Comparison of ENCODE assay signal across 13 cellular contexts in the genomic region with DNA sequence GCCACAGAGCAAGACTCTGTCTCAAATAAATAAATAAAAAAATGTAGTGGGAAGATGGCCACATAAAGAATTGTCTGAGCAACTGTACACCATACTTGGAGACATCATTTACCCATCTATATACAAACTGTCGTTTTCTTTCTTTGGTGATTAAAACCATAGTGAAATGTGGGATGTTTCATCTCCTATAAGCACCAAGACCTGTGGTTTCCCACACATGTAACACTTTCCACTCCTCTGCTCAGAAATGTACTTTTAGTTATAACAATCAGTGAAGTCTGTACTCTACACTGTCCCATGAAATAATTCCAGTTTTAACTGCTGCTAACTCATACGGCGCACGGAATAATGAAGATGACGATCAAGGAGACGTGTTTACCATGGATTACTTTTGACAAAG. TPM values are rescaled to one million over a fixed set of nuclear protein-coding genes. Genes with fewer than 3 reads are reported as not detected.
DNase-seq lines count a peak whose midpoint lies in the region; ATAC-seq and TF ChIP-seq lines count a peak whose summit lies in the region.
"Had no signal": no experiment of that assay in that cellular context is flagged by ENCODE, and none has a peak within 500 bp of the region (broad histone marks: within the 10 kb centered on the region; RNA-seq: fewer than 3 reads in every experiment).

No MANE protein-coding gene starts in this region.

- H3K27ac Mint-ChIP-seq in activated T-helper 2 cell treated with anti-CD3 and anti-CD28 coated beads, Interferon-gamma antibody, Interleukin-2, Interleukin-4, amounts not matched to agents 10 μg/mL and 5 μg/mL and 100 μg/mL, durations not matched to agents 14 hours and 24 hours and 36 hours, result peak overlapping the region; percentile 78
- H3K27ac Mint-ChIP-seq in stimulated activated effector memory CD8-positive, alpha-beta T cell treated with anti-CD3 and anti-CD28 coated beads, Interleukin-12 subunit alpha, Interleukin-12 subunit beta, amount 100 ng/mL, for 72 hours, result peak overlapping the region; percentile 23
- H3K27ac Mint-ChIP-seq: CD4-positive, alpha-beta T cell had no signal

- no peaks in the 10 kb centered on the region for H3K27me3 Mint-ChIP-seq in activated T-cell treated with anti-CD3 and anti-CD28 coated beads, Interleukin-2, amount 50 U/mL, for 4 hours (ENCODE audit: low read depth)
- no peaks in the 10 kb centered on the region for H3K27me3 Mint-ChIP-seq in activated T-helper 2 cell treated with anti-CD3 and anti-CD28 coated beads, Interferon-gamma antibody, Interleukin-2, Interleukin-4, amounts not matched to agents 10 μg/mL and 5 μg/mL and 100 μg/mL, durations not matched to agents 14 hours and 24 hours and 36 hours (ENCODE audit: low read depth)
- H3K27me3 Mint-ChIP-seq: CD4-positive, alpha-beta T cell; IgD-negative memory B cell had no signal

- DNase-seq in activated T-cell treated with anti-CD3 and anti-CD28 coated beads, Interleukin-2, amount 50 U/mL, for 4 hours, result no peak
- no peak for DNase-seq in activated T-cell treated with anti-CD3 and anti-CD28 coated beads, Interleukin-2, amount 50 U/mL, for 48 hours
- DNase-seq in Jurkat, Clone E6-1 (ENCODE audit: low read depth, low spot score), result peak; percentile 60
- no peak for DNase-seq in activated T-helper 2 cell treated with anti-CD3 and anti-CD28 coated beads, Interferon-gamma antibody, Interleukin-2, Interleukin-4, amounts not matched to agents 10 μg/mL and 5 μg/mL and 100 μg/mL, durations not matched to agents 14 hours and 24 hours and 36 hours (ENCODE audit: low spot score)
- DNase-seq in stimulated activated effector memory CD8-positive, alpha-beta T cell treated with anti-CD3 and anti-CD28 coated beads, Interleukin-12 subunit alpha, Interleukin-12 subunit beta, amount 100 ng/mL, for 72 hours (ENCODE audit: low spot score in 2 of 2), result no peak
- DNase-seq in mesenteric fat pad (ENCODE audit: low spot score), result no peak
- DNase-seq in erythroblast (lab: John Stamatoyannopoulos, UW), result no peak
- DNase-seq: DMS79, NCI-H2081 treated with DMSO at 0.1 percent for 48 hours had no signal

- peaks cover 30% of the 10 kb centered on the region for H3K36me3 Mint-ChIP-seq in activated T-cell treated with anti-CD3 and anti-CD28 coated beads, Interleukin-2, amount 50 U/mL, for 4 hours (ENCODE audit: insufficient read depth)
- H3K36me3 Mint-ChIP-seq in activated T-helper 2 cell treated with anti-CD3 and anti-CD28 coated beads, Interferon-gamma antibody, Interleukin-2, Interleukin-4, amounts not matched to agents 10 μg/mL and 5 μg/mL and 100 μg/mL, durations not matched to agents 14 hours and 24 hours and 36 hours (ENCODE audit: low read depth), result peaks cover 50% of the 10 kb centered on the region
- peaks cover 99% of the 10 kb centered on the region for H3K36me3 Mint-ChIP-seq in stimulated activated effector memory CD8-positive, alpha-beta T cell treated with anti-CD3 and anti-CD28 coated beads, Interleukin-12 subunit alpha, Interleukin-12 subunit beta, amount 100 ng/mL, for 72 hours

- H3K4me3 Mint-ChIP-seq in activated T-cell treated with anti-CD3 and anti-CD28 coated beads, Interleukin-2, amount 50 U/mL, for 4 hours, result no peak overlapping the region
- H3K4me3 Mint-ChIP-seq in activated T-helper 2 cell treated with anti-CD3 and anti-CD28 coated beads, Interferon-gamma antibody, Interleukin-2, Interleukin-4, amounts not matched to agents 10 μg/mL and 5 μg/mL and 100 μg/mL, durations not matched to agents 14 hours and 24 hours and 36 hours (ENCODE audit: low read depth), result no peak overlapping the region
- H3K4me3 Mint-ChIP-seq in stimulated activated effector memory CD8-positive, alpha-beta T cell treated with anti-CD3 and anti-CD28 coated beads, Interleukin-12 subunit alpha, Interleukin-12 subunit beta, amount 100 ng/mL, for 72 hours, result no peak overlapping the region
- H3K4me3 Mint-ChIP-seq: CD4-positive, alpha-beta T cell; IgD-negative memory B cell had no signal

- peaks cover 7% of the 10 kb centered on the region for H3K4me1 Mint-ChIP-seq in activated T-cell treated with anti-CD3 and anti-CD28 coated beads, Interleukin-2, amount 50 U/mL, for 4 hours (ENCODE audit: low read depth)
- H3K4me1 Mint-ChIP-seq in activated T-helper 2 cell treated with anti-CD3 and anti-CD28 coated beads, Interferon-gamma antibody, Interleukin-2, Interleukin-4, amounts not matched to agents 10 μg/mL and 5 μg/mL and 100 μg/mL, durations not matched to agents 14 hours and 24 hours and 36 hours (ENCODE audit: low read depth), result peaks cover 9% of the 10 kb centered on the region
- peaks cover 7% of the 10 kb centered on the region for H3K4me1 Mint-ChIP-seq in stimulated activated effector memory CD8-positive, alpha-beta T cell treated with anti-CD3 and anti-CD28 coated beads, Interleukin-12 subunit alpha, Interleukin-12 subunit beta, amount 100 ng/mL, for 72 hours

- peak; percentile 51 to 63 for ATAC-seq in activated T-cell treated with anti-CD3 and anti-CD28 coated beads, Interleukin-2, amount 50 U/mL, for 4 hours
- ATAC-seq in stimulated activated effector memory CD8-positive, alpha-beta T cell treated with anti-CD3 and anti-CD28 coated beads, Interleukin-12 subunit alpha, Interleukin-12 subunit beta, amount 100 ng/mL, for 72 hours, result peak; percentile 71

- TF ChIP-seq POLR2A in erythroblast (IDR thresholded peaks at IDR 0.05; ENCODE audit: low read length), result no peak

- no peaks in the 10 kb centered on the region for H3K9me3 Mint-ChIP-seq in activated T-cell treated with anti-CD3 and anti-CD28 coated beads, Interleukin-2, amount 50 U/mL, for 4 hours
- no peaks in the 10 kb centered on the region for H3K9me3 Mint-ChIP-seq in activated T-helper 2 cell treated with anti-CD3 and anti-CD28 coated beads, Interferon-gamma antibody, Interleukin-2, Interleukin-4, amounts not matched to agents 10 μg/mL and 5 μg/mL and 100 μg/mL, durations not matched to agents 14 hours and 24 hours and 36 hours
- H3K9me3 Mint-ChIP-seq in stimulated activated effector memory CD8-positive, alpha-beta T cell treated with anti-CD3 and anti-CD28 coated beads, Interleukin-12 subunit alpha, Interleukin-12 subunit beta, amount 100 ng/mL, for 72 hours, result no peaks in the 10 kb centered on the region
- H3K9me3 Mint-ChIP-seq: CD4-positive, alpha-beta T cell; IgD-negative memory B cell had no signal

- intact Hi-C loops in activated T-helper 2 cell treated with anti-CD3 and anti-CD28 coated beads, Interferon-gamma antibody, Interleukin-2, Interleukin-4, amounts not matched to agents 10 μg/mL and 5 μg/mL and 100 μg/mL, durations not matched to agents 14 hours and 24 hours and 36 hours (cut with micrococcal nuclease), result no loop called here

- H3K4me3 ChIP-seq in Jurkat, Clone E6-1 (ENCODE audit: low read length), result no peak overlapping the region
- H3K4me3 ChIP-seq: BLaER1, Peyer's patch had no signal

RNA-seq across cellular contexts. Expression of a gene that starts 18.3 kb away (rescaled TPM):
- total RNA-seq in activated T-cell treated with anti-CD3 and anti-CD28 coated beads, Interleukin-2, amount 50 U/mL, for 4 hours, result 100 to 1,000 TPM; 236 to 259 (median 237) TPM
- 296 TPM for polyA plus RNA-seq in Jurkat, Clone E6-1 (2012; ENCODE audit: insufficient read depth, insufficient read length)
- 207 and 216 TPM in 2 replicates for total RNA-seq in activated T-helper 2 cell treated with anti-CD3 and anti-CD28 coated beads, Interferon-gamma antibody, Interleukin-2, Interleukin-4, amounts not matched to agents 10 μg/mL and 5 μg/mL and 100 μg/mL, durations not matched to agents 14 hours and 24 hours and 36 hours
- 84.5 TPM for total RNA-seq in mesenteric fat pad
